In the genomic region with DNA sequence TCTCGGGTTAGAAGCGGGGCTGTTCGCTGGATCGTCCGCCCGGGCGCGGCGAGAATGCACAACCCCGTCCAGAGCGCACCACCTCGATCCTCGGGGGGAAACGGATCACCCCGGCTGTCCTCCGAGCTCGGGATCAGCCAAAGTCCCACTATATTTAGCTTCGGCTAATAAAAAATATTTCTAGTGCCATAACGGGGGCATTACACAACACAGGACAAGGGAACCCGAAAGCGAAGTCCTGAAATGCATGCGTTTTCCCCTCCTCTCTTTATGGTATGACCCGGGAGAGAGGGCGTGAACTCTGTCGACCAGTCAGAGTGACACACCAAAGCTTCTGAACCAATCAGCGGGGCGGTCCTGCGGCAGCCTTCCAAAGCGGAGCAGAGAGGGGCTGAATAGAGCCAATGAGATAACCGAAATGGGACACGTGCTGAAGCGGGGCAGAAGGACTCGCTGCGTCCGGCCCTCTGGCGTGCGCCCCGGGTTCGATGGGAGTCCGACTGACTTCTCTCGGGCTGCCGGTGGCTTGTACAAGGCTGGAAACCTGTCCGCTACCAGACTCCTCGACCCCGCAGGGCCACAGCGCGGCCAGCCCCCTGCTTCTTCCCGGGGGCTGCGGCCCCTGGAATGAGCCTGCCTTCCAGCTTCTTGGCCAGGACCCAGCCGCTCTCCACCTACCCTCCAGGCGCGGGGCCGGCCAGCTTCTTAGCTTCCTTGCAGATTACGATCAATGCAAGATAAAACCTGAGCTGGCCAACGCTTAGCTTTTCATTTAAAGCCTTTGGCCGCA, we compare ENCODE assay signal across 1 cellular context.
TF ChIP-seq lines count a peak whose summit lies in the region.

A gene with protein sequence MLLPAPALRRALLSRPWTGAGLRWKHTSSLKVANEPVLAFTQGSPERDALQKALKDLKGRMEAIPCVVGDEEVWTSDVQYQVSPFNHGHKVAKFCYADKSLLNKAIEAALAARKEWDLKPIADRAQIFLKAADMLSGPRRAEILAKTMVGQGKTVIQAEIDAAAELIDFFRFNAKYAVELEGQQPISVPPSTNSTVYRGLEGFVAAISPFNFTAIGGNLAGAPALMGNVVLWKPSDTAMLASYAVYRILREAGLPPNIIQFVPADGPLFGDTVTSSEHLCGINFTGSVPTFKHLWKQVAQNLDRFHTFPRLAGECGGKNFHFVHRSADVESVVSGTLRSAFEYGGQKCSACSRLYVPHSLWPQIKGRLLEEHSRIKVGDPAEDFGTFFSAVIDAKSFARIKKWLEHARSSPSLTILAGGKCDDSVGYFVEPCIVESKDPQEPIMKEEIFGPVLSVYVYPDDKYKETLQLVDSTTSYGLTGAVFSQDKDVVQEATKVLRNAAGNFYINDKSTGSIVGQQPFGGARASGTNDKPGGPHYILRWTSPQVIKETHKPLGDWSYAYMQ (minus strand): TSS at position 33 of the 790 bp plus-strand sequence. CDS start 32 bp downstream, at position 1.

TF ChIP-seq in H1, 55 proteins besides CTCF, POLR2A, EP300 and RAD21 (continued from another document and continues in another):
- TF ChIP-seq, protein P1, sequence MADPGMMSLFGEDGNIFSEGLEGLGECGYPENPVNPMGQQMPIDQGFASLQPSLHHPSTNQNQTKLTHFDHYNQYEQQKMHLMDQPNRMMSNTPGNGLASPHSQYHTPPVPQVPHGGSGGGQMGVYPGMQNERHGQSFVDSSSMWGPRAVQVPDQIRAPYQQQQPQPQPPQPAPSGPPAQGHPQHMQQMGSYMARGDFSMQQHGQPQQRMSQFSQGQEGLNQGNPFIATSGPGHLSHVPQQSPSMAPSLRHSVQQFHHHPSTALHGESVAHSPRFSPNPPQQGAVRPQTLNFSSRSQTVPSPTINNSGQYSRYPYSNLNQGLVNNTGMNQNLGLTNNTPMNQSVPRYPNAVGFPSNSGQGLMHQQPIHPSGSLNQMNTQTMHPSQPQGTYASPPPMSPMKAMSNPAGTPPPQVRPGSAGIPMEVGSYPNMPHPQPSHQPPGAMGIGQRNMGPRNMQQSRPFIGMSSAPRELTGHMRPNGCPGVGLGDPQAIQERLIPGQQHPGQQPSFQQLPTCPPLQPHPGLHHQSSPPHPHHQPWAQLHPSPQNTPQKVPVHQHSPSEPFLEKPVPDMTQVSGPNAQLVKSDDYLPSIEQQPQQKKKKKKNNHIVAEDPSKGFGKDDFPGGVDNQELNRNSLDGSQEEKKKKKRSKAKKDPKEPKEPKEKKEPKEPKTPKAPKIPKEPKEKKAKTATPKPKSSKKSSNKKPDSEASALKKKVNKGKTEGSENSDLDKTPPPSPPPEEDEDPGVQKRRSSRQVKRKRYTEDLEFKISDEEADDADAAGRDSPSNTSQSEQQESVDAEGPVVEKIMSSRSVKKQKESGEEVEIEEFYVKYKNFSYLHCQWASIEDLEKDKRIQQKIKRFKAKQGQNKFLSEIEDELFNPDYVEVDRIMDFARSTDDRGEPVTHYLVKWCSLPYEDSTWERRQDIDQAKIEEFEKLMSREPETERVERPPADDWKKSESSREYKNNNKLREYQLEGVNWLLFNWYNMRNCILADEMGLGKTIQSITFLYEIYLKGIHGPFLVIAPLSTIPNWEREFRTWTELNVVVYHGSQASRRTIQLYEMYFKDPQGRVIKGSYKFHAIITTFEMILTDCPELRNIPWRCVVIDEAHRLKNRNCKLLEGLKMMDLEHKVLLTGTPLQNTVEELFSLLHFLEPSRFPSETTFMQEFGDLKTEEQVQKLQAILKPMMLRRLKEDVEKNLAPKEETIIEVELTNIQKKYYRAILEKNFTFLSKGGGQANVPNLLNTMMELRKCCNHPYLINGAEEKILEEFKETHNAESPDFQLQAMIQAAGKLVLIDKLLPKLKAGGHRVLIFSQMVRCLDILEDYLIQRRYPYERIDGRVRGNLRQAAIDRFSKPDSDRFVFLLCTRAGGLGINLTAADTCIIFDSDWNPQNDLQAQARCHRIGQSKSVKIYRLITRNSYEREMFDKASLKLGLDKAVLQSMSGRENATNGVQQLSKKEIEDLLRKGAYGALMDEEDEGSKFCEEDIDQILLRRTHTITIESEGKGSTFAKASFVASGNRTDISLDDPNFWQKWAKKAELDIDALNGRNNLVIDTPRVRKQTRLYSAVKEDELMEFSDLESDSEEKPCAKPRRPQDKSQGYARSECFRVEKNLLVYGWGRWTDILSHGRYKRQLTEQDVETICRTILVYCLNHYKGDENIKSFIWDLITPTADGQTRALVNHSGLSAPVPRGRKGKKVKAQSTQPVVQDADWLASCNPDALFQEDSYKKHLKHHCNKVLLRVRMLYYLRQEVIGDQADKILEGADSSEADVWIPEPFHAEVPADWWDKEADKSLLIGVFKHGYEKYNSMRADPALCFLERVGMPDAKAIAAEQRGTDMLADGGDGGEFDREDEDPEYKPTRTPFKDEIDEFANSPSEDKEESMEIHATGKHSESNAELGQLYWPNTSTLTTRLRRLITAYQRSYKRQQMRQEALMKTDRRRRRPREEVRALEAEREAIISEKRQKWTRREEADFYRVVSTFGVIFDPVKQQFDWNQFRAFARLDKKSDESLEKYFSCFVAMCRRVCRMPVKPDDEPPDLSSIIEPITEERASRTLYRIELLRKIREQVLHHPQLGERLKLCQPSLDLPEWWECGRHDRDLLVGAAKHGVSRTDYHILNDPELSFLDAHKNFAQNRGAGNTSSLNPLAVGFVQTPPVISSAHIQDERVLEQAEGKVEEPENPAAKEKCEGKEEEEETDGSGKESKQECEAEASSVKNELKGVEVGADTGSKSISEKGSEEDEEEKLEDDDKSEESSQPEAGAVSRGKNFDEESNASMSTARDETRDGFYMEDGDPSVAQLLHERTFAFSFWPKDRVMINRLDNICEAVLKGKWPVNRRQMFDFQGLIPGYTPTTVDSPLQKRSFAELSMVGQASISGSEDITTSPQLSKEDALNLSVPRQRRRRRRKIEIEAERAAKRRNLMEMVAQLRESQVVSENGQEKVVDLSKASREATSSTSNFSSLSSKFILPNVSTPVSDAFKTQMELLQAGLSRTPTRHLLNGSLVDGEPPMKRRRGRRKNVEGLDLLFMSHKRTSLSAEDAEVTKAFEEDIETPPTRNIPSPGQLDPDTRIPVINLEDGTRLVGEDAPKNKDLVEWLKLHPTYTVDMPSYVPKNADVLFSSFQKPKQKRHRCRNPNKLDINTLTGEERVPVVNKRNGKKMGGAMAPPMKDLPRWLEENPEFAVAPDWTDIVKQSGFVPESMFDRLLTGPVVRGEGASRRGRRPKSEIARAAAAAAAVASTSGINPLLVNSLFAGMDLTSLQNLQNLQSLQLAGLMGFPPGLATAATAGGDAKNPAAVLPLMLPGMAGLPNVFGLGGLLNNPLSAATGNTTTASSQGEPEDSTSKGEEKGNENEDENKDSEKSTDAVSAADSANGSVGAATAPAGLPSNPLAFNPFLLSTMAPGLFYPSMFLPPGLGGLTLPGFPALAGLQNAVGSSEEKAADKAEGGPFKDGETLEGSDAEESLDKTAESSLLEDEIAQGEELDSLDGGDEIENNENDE (IDR thresholded peaks at IDR 0.05; ENCODE audit: insufficient replicate concordance, low read length): no peak
- TF ChIP-seq SP2 (IDR thresholded peaks at IDR 0.05; ENCODE audit: low read length): no peak
- TF ChIP-seq RFX5 (IDR thresholded peaks at IDR 0.05; ENCODE audit: borderline replicate concordance, low read depth, low read length): no peak
- 0 out of 2 replicates have a peak, but pooled peaks have one; percentile 15 for TF ChIP-seq TEAD4 (IDR thresholded peaks at IDR 0.05; ENCODE audit: low read depth, low read length)
- no peak for TF ChIP-seq HDAC6 (IDR thresholded peaks at IDR 0.05; ENCODE audit: low read depth, low read length)
- peak; percentile 78 for TF ChIP-seq EGR1 (IDR thresholded peaks at IDR 0.05; ENCODE audit: borderline replicate concordance, low read depth, low read length)
- no peak for TF ChIP-seq GTF2F1 (IDR thresholded peaks at IDR 0.05; ENCODE audit: borderline replicate concordance, low read depth, low read length)
- peak; percentile 30; the same call in 1 of the 2 replicates for TF ChIP-seq CREB1 (IDR thresholded peaks at IDR 0.05)
- TF ChIP-seq, protein P2, sequence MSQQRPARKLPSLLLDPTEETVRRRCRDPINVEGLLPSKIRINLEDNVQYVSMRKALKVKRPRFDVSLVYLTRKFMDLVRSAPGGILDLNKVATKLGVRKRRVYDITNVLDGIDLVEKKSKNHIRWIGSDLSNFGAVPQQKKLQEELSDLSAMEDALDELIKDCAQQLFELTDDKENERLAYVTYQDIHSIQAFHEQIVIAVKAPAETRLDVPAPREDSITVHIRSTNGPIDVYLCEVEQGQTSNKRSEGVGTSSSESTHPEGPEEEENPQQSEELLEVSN (IDR thresholded peaks at IDR 0.05): peak; percentile 89
- no peak for TF ChIP-seq CBX5 (IDR thresholded peaks at IDR 0.05; ENCODE audit: low read depth, low read length)
- TF ChIP-seq SUZ12 (IDR thresholded peaks at IDR 0.05; ENCODE audit: low read length): no peak
- TF ChIP-seq POLR2AphosphoS5 (IDR thresholded peaks at IDR 0.05; ENCODE audit: low read depth, low read length): peak; percentile 50
- TF ChIP-seq SRF (IDR thresholded peaks at IDR 0.05; ENCODE audit: low read depth, low read length): no peak
- TF ChIP-seq NRF1 (IDR thresholded peaks at IDR 0.05; ENCODE audit: low read depth, low read length): no peak
- peak; percentile 83 for TF ChIP-seq ASH2L (IDR thresholded peaks at IDR 0.05; ENCODE audit: low read length)
- no peak for TF ChIP-seq KDM5A (IDR thresholded peaks at IDR 0.05; ENCODE audit: low read length)
- peak in 1 of 2 experiments; percentile 64; a peak in 2 of 4 replicates for TF ChIP-seq SIN3A (conservative IDR thresholded peaks at IDR 0.05 in 1 of 2, IDR thresholded peaks at IDR 0.05 in 1 of 2; ENCODE audit: low read depth in 1 of 2, low read length in 2 of 2)
- TF ChIP-seq EZH2 (IDR thresholded peaks at IDR 0.05; ENCODE audit: low read depth, low read length, severe bottlenecking): no peak
- TF ChIP-seq TAF1 (IDR thresholded peaks at IDR 0.05; ENCODE audit: low read depth, low read length): peak; percentile 89; the same call in 1 of the 2 replicates
- TF ChIP-seq BCL11A (IDR thresholded peaks at IDR 0.05; ENCODE audit: low read depth in 2 of 2, low read length in 2 of 2): no peak
- no peak for TF ChIP-seq BACH1 (IDR thresholded peaks at IDR 0.05; ENCODE audit: low read length)
- no peak for TF ChIP-seq KDM1A (IDR thresholded peaks at IDR 0.05; ENCODE audit: borderline replicate concordance, low read length)
- no peak for TF ChIP-seq JUN (IDR thresholded peaks at IDR 0.05; ENCODE audit: low read depth, low read length)
- TF ChIP-seq MAFK (IDR thresholded peaks at IDR 0.05; ENCODE audit: low read depth, low read length): no peak
- TF ChIP-seq USF2 (IDR thresholded peaks at IDR 0.05; ENCODE audit: low read length): peak; percentile 94
- peak; percentile 76; the same call in 1 of the 2 replicates for TF ChIP-seq SP1 (IDR thresholded peaks at IDR 0.05; ENCODE audit: low read depth, low read length)
- TF ChIP-seq CEBPB (IDR thresholded peaks at IDR 0.05; ENCODE audit: low read depth, low read length): no peak
- TF ChIP-seq, protein P3, sequence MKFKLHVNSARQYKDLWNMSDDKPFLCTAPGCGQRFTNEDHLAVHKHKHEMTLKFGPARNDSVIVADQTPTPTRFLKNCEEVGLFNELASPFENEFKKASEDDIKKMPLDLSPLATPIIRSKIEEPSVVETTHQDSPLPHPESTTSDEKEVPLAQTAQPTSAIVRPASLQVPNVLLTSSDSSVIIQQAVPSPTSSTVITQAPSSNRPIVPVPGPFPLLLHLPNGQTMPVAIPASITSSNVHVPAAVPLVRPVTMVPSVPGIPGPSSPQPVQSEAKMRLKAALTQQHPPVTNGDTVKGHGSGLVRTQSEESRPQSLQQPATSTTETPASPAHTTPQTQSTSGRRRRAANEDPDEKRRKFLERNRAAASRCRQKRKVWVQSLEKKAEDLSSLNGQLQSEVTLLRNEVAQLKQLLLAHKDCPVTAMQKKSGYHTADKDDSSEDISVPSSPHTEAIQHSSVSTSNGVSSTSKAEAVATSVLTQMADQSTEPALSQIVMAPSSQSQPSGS (IDR thresholded peaks at IDR 0.05; ENCODE audit: low read length): no peak
- TF ChIP-seq BRCA1 (IDR thresholded peaks at IDR 0.05; ENCODE audit: low read depth, low read length): 0 out of 2 replicates have a peak, but pooled peaks have one; percentile 32
- TF ChIP-seq PHF8 (conservative IDR thresholded peaks at IDR 0.05; ENCODE audit: low read depth, low read length): peak; percentile 62; the same call in 1 of the 2 replicates
- TF ChIP-seq SIRT6 (IDR thresholded peaks at IDR 0.05; ENCODE audit: low read length): no peak
- TF ChIP-seq RXRA (IDR thresholded peaks at IDR 0.05; ENCODE audit: insufficient read depth, low read depth, low read length): no peak
- peak; percentile 57 for TF ChIP-seq TAF7 (optimal IDR thresholded peaks at IDR 0.05; ENCODE audit: borderline replicate concordance, low read depth, low read length)
- TF ChIP-seq ZNF274 (IDR thresholded peaks at IDR 0.05; ENCODE audit: borderline replicate concordance, extremely low read depth, low read length): no peak
- no peak for TF ChIP-seq RNF2 (IDR thresholded peaks at IDR 0.05; ENCODE audit: borderline replicate concordance, low read depth, low read length, missing control alignments, poor library complexity, severe bottlenecking)
- no peak for TF ChIP-seq CTBP2 (IDR thresholded peaks at IDR 0.05; ENCODE audit: borderline replicate concordance, insufficient read depth, insufficient read length, low read length)
- TF ChIP-seq TCF12 (IDR thresholded peaks at IDR 0.05; ENCODE audit: low read depth, low read length): no peak
- TF ChIP-seq CBX8 (IDR thresholded peaks at IDR 0.05; ENCODE audit: borderline replicate concordance, low read depth, low read length): no peak
- TF ChIP-seq POU5F1 (IDR thresholded peaks at IDR 0.05; ENCODE audit: low read depth, low read length): no peak
- no peak for TF ChIP-seq YY1 (IDR thresholded peaks at IDR 0.05; ENCODE audit: low read depth, low read length)
- peak; percentile 44; the same call in 1 of the 2 replicates for TF ChIP-seq ATF3 (IDR thresholded peaks at IDR 0.05; ENCODE audit: insufficient read depth, low read depth, low read length)
- no peak for TF ChIP-seq GABPA (IDR thresholded peaks at IDR 0.05; ENCODE audit: borderline replicate concordance, insufficient read depth, low read length)
- TF ChIP-seq MAX (IDR thresholded peaks at IDR 0.05): peak; percentile 93
- no peak for TF ChIP-seq NANOG (IDR thresholded peaks at IDR 0.05; ENCODE audit: insufficient read depth, low read depth, low read length, poor library complexity, severe bottlenecking)
- no peak for TF ChIP-seq RBBP5 (IDR thresholded peaks at IDR 0.05; ENCODE audit: borderline replicate concordance, low read depth, low read length)
- TF ChIP-seq FOSL1 (IDR thresholded peaks at IDR 0.05; ENCODE audit: insufficient read depth, low read depth, low read length): no peak
- TF ChIP-seq CHD1 (IDR thresholded peaks at IDR 0.05; ENCODE audit: low read depth, low read length): peak; percentile 99
- no peak for TF ChIP-seq HDAC2 (IDR thresholded peaks at IDR 0.05; ENCODE audit: borderline replicate concordance in 1 of 2, low read depth in 2 of 2, low read length in 2 of 2)
